ENCODE assay signal across 24 cellular contexts in genomic region chr13:104833221-104833620, GRCh38.
"Had no signal": no experiment of that assay in that cellular context is flagged by ENCODE, and none has a peak within 500 bp of the region (broad histone marks: within the 10 kb centered on the region; RNA-seq: fewer than 3 reads in every experiment).

No MANE protein-coding gene starts in this region.

- H3K4me3 Mint-ChIP-seq: naive B cell; neural crest cell; stimulated activated naive B cell treated with anti-CD40 and anti-IgM and Interleukin-4, amounts not matched to agents 10 μg/mL and 1 μg/mL and 100 μg/mL, for 72 hours; stimulated activated naive CD8-positive, alpha-beta T cell treated with anti-CD3 and anti-CD28 coated beads, Interleukin-15, amount 100 ng/mL, for 72 hours; type B pancreatic cell had no signal

- H3K4me1 ChIP-seq: right atrium auricular region, sigmoid colon had no signal

- H3K79me2 ChIP-seq: hepatocyte had no signal

- H3K36me3 ChIP-seq: ovary, right atrium auricular region, sigmoid colon, thoracic aorta had no signal

- H3K9me3 Mint-ChIP-seq: neural crest cell; stimulated activated naive CD8-positive, alpha-beta T cell treated with anti-CD3 and anti-CD28 coated beads, Interleukin-15, amount 100 ng/mL, for 72 hours; type B pancreatic cell had no signal

- H3K27me3 ChIP-seq: dorsolateral prefrontal cortex, hepatocyte, right atrium auricular region, sigmoid colon had no signal

- H3K27me3 Mint-ChIP-seq: naive B cell; stimulated activated naive B cell treated with anti-CD40 and anti-IgM and Interleukin-4, amounts not matched to agents 10 μg/mL and 1 μg/mL and 100 μg/mL, for 72 hours; stimulated activated naive CD8-positive, alpha-beta T cell treated with anti-CD3 and anti-CD28 coated beads, Interleukin-15, amount 100 ng/mL, for 72 hours; type B pancreatic cell had no signal

- H3K4me3 ChIP-seq: coronary artery, dorsolateral prefrontal cortex, hepatocyte, lung, ovary, right atrium auricular region, sigmoid colon, skin epidermis, thoracic aorta had no signal

- H3K4me2 ChIP-seq: hepatocyte had no signal

- H2AFZ ChIP-seq: hepatocyte had no signal

- H3K27ac ChIP-seq: coronary artery, dorsolateral prefrontal cortex, hepatocyte, ovary, right atrium auricular region, sigmoid colon, skin epidermis, thoracic aorta had no signal

- ATAC-seq: left cardiac atrium; left ventricle myocardium superior; stimulated activated naive B cell treated with anti-CD40 and anti-IgM and Interleukin-4, amounts not matched to agents 10 μg/mL and 1 μg/mL and 100 μg/mL, for 72 hours; stimulated activated naive CD8-positive, alpha-beta T cell treated with anti-CD3 and anti-CD28 coated beads, Interleukin-15, amount 100 ng/mL, for 72 hours had no signal

- H3K36me3 Mint-ChIP-seq: naive B cell; stimulated activated naive B cell treated with anti-CD40 and anti-IgM and Interleukin-4, amounts not matched to agents 10 μg/mL and 1 μg/mL and 100 μg/mL, for 72 hours; type B pancreatic cell had no signal

- DNase-seq: dorsolateral prefrontal cortex; effector CD8-positive, alpha-beta T cell; foreskin melanocyte; head of caudate nucleus; kidney; left cardiac atrium; left ventricle myocardium superior; mesenchymal stem cell; naive B cell; nucleus accumbens; ovary; sigmoid colon; stimulated activated CD4-positive, alpha-beta T cell treated with anti-CD3 and anti-CD28 coated beads, Interleukin-2, amount 100 ng/mL, for 24 hours; stimulated activated CD4-positive, alpha-beta T cell treated with anti-CD3 and anti-CD28 coated beads, Interleukin-4, amount 100 ng/mL, for 4 hours; stimulated activated naive B cell treated with anti-CD40 and anti-IgM and Interleukin-4, amounts not matched to agents 10 μg/mL and 1 μg/mL and 100 μg/mL, for 72 hours; stimulated activated naive CD8-positive, alpha-beta T cell treated with anti-CD3 and anti-CD28 coated beads, Interleukin-15, amount 100 ng/mL, for 72 hours had no signal

- H3K27ac Mint-ChIP-seq: naive B cell; stimulated activated naive B cell treated with anti-CD40 and anti-IgM and Interleukin-4, amounts not matched to agents 10 μg/mL and 1 μg/mL and 100 μg/mL, for 72 hours; stimulated activated naive CD8-positive, alpha-beta T cell treated with anti-CD3 and anti-CD28 coated beads, Interleukin-15, amount 100 ng/mL, for 72 hours; type B pancreatic cell had no signal

- H3K9me3 ChIP-seq: ovary, right atrium auricular region, sigmoid colon, thoracic aorta had no signal

- H3K4me1 Mint-ChIP-seq: naive B cell; stimulated activated naive B cell treated with anti-CD40 and anti-IgM and Interleukin-4, amounts not matched to agents 10 μg/mL and 1 μg/mL and 100 μg/mL, for 72 hours; stimulated activated naive CD8-positive, alpha-beta T cell treated with anti-CD3 and anti-CD28 coated beads, Interleukin-15, amount 100 ng/mL, for 72 hours had no signal
